ENCODE assay signal across 1 cellular context in genomic region chr5:176812269-176813259, GRCh38.
A peak's percentile ranks its signal among the peaks of the same experiment; 100 is the strongest.
TF ChIP-seq lines count a peak whose summit lies in the region.

No MANE protein-coding gene starts in this region.

TF ChIP-seq in HEK293, 187 proteins besides CTCF, POLR2A, EP300 and RAD21 (continued from another document):
- TF ChIP-seq, protein P1, sequence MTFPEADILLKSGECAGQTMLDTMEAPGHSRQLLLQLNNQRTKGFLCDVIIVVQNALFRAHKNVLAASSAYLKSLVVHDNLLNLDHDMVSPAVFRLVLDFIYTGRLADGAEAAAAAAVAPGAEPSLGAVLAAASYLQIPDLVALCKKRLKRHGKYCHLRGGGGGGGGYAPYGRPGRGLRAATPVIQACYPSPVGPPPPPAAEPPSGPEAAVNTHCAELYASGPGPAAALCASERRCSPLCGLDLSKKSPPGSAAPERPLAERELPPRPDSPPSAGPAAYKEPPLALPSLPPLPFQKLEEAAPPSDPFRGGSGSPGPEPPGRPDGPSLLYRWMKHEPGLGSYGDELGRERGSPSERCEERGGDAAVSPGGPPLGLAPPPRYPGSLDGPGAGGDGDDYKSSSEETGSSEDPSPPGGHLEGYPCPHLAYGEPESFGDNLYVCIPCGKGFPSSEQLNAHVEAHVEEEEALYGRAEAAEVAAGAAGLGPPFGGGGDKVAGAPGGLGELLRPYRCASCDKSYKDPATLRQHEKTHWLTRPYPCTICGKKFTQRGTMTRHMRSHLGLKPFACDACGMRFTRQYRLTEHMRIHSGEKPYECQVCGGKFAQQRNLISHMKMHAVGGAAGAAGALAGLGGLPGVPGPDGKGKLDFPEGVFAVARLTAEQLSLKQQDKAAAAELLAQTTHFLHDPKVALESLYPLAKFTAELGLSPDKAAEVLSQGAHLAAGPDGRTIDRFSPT (tag by site-specific recombination; IDR thresholded peaks at IDR 0.05), result peak; percentile 73
- TF ChIP-seq GLIS2 (tag by site-specific recombination; IDR thresholded peaks at IDR 0.05) (peak; percentile 64), ZNF214 (tag by site-specific recombination; IDR thresholded peaks at IDR 0.05; ENCODE audit: borderline replicate concordance) (no peak), ZNF2 (tag by site-specific recombination; IDR thresholded peaks at IDR 0.05) (peak; percentile 49; the same call in 1 of the 2 replicates), ZNF426 (tag by site-specific recombination; IDR thresholded peaks at IDR 0.05) (no peak), ZBTB49 (tag by site-specific recombination; IDR thresholded peaks at IDR 0.05; ENCODE audit: low read depth) (no peak), ZNF266 (tag by site-specific recombination; IDR thresholded peaks at IDR 0.05; ENCODE audit: low read depth) (no peak), EGR2 (tag by site-specific recombination; IDR thresholded peaks at IDR 0.05; ENCODE audit: low read depth) (0 out of 2 replicates have a peak, but pooled peaks have one; percentile 13), ZNF473 (tag by site-specific recombination; IDR thresholded peaks at IDR 0.05) (no peak), ZFHX2 (tag by site-specific recombination; conservative IDR thresholded peaks at IDR 0.05) (0 out of 2 replicates have a peak, but pooled peaks have one; percentile 30), ZNF791 (tag by site-specific recombination; IDR thresholded peaks at IDR 0.05) (no peak), ZNF654 (tag by site-specific recombination; IDR thresholded peaks at IDR 0.05; ENCODE audit: low read depth) (peak; percentile 41)
- TF ChIP-seq, protein P2, sequence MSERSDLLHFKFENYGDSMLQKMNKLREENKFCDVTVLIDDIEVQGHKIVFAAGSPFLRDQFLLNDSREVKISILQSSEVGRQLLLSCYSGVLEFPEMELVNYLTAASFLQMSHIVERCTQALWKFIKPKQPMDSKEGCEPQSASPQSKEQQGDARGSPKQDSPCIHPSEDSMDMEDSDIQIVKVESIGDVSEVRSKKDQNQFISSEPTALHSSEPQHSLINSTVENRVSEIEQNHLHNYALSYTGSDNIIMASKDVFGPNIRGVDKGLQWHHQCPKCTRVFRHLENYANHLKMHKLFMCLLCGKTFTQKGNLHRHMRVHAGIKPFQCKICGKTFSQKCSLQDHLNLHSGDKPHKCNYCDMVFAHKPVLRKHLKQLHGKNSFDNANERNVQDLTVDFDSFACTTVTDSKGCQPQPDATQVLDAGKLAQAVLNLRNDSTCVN (tag by site-specific recombination; optimal IDR thresholded peaks at IDR 0.05), result peak; percentile 31
- TF ChIP-seq, protein P3, sequence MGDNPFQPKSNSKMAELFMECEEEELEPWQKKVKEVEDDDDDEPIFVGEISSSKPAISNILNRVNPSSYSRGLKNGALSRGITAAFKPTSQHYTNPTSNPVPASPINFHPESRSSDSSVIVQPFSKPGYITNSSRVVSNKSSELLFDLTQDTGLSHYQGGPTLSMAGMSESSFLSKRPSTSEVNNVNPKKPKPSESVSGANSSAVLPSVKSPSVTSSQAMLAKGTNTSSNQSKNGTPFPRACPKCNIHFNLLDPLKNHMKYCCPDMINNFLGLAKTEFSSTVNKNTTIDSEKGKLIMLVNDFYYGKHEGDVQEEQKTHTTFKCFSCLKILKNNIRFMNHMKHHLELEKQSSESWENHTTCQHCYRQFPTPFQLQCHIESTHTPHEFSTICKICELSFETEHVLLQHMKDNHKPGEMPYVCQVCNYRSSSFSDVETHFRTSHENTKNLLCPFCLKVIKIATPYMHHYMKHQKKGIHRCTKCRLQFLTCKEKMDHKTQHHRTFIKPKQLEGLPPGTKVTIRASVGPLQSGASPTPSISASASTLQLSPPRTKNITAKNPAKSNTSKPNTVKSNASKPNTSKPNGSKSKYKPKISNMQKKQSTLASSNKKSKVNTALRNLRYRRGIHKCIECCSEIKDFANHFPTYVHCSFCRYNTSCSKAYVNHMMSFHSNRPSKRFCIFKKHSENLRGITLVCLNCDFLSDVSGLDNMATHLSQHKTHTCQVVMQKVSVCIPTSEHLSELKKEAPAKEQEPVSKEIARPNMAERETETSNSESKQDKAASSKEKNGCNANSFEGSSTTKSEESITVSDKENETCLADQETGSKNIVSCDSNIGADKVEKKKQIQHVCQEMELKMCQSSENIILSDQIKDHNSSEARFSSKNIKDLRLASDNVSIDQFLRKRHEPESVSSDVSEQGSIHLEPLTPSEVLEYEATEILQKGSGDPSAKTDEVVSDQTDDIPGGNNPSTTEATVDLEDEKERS (tag by site-specific recombination; IDR thresholded peaks at IDR 0.05), result no peak
- TF ChIP-seq, protein P4, sequence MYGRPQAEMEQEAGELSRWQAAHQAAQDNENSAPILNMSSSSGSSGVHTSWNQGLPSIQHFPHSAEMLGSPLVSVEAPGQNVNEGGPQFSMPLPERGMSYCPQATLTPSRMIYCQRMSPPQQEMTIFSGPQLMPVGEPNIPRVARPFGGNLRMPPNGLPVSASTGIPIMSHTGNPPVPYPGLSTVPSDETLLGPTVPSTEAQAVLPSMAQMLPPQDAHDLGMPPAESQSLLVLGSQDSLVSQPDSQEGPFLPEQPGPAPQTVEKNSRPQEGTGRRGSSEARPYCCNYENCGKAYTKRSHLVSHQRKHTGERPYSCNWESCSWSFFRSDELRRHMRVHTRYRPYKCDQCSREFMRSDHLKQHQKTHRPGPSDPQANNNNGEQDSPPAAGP (tag by site-specific recombination; IDR thresholded peaks at IDR 0.05), result no peak
- TF ChIP-seq, protein P5, sequence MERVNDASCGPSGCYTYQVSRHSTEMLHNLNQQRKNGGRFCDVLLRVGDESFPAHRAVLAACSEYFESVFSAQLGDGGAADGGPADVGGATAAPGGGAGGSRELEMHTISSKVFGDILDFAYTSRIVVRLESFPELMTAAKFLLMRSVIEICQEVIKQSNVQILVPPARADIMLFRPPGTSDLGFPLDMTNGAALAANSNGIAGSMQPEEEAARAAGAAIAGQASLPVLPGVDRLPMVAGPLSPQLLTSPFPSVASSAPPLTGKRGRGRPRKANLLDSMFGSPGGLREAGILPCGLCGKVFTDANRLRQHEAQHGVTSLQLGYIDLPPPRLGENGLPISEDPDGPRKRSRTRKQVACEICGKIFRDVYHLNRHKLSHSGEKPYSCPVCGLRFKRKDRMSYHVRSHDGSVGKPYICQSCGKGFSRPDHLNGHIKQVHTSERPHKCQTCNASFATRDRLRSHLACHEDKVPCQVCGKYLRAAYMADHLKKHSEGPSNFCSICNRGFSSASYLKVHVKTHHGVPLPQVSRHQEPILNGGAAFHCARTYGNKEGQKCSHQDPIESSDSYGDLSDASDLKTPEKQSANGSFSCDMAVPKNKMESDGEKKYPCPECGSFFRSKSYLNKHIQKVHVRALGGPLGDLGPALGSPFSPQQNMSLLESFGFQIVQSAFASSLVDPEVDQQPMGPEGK (tag by site-specific recombination; IDR thresholded peaks at IDR 0.05), result peak; percentile 61; the same call in 1 of the 2 replicates
